In genomic region chr9:20732118-20732517, GRCh38 we compare ENCODE assay signal across 21 cellular contexts. TPM values are rescaled to one million over a fixed set of nuclear protein-coding genes. Genes with fewer than 3 reads are reported as not detected.
DNase-seq lines count a peak whose midpoint lies in the region; ATAC-seq, FAIRE-seq and TF ChIP-seq lines count a peak whose summit lies in the region.
"Had no signal": no experiment of that assay in that cellular context is flagged by ENCODE, and none has a peak within 500 bp of the region (broad histone marks: within the 10 kb centered on the region; RNA-seq: fewer than 3 reads in every experiment).

No MANE protein-coding gene starts in this region.

- H3K27ac ChIP-seq in GM23248: peak overlapping the region; percentile 30; the same call in 1 of the 2 replicates
- peak overlapping the region; percentile 32 for H3K27ac ChIP-seq in mesodermal cell (ENCODE audit: low read depth, low read length, severe bottlenecking)
- H3K27ac ChIP-seq: body of pancreas, heart left ventricle, KMS-11, transverse colon had no signal

- no peaks in the 10 kb centered on the region for H3K27me3 Mint-ChIP-seq in activated T-helper 17 cell treated with anti-CD3 and anti-CD28 coated beads, Interleukin-2, amount 50 U/mL, for 72 hours

- H3K4me3 ChIP-seq in GM23248 (no peak overlapping the region), Loucy (ENCODE audit: low read length, poor library complexity, severe bottlenecking) (no peak overlapping the region), bronchial epithelial cell (ENCODE audit: low read depth, low read length) (no peak overlapping the region), mesodermal cell (ENCODE audit: extremely low read depth, insufficient read depth, low read length, poor library complexity, severe bottlenecking) (no peak overlapping the region), BE2C (ENCODE audit: low read depth, low read length) (no peak overlapping the region)
- H3K4me3 ChIP-seq: body of pancreas, heart left ventricle, transverse colon had no signal

- WGBS in GM23248 (ENCODE audit: low coverage in 1 of 2, low lambda C conversion rate in 2 of 2, missing lambda C conversion rate in 2 of 2), 2 experiments: 39 to 53% methylated on average over 4 of the region's 4 CpGs
- WGBS in mesodermal cell (ENCODE audit: insufficient coverage in 2 of 2), 2 experiments: 72 to 85% methylated on average over 2 to 4 of the region's 4 CpGs

- ATAC-seq in activated T-helper 17 cell treated with anti-CD3 and anti-CD28 coated beads, Interleukin-2, amount 50 U/mL, for 72 hours (replicated peaks): no peak
- no peak for ATAC-seq in GM19395 (IDR thresholded peaks at IDR 0.05; ENCODE audit: unreplicated experiment)
- ATAC-seq: body of pancreas, heart left ventricle, left colon had no signal

- H3K27me3 ChIP-seq in GM23248 (replicated peaks; ENCODE audit: insufficient read depth) (no peaks in the 10 kb centered on the region), Loucy (ENCODE audit: insufficient read depth, low read length, poor library complexity, severe bottlenecking) (no peaks in the 10 kb centered on the region), bronchial epithelial cell (ENCODE audit: control insufficient read depth, insufficient read depth, low read length) (no peaks in the 10 kb centered on the region), BE2C (no peaks in the 10 kb centered on the region)
- H3K27me3 ChIP-seq: body of pancreas, heart left ventricle, transverse colon had no signal

- H3F3A ChIP-seq in GM23248 (ENCODE audit: insufficient read depth) (0 out of 2 replicates have a peak, but pooled peaks cover 6% of the 10 kb centered on the region), Loucy (ENCODE audit: low read depth) (no peaks in the 10 kb centered on the region)

- no peak overlapping the region for H2AFZ ChIP-seq in GM23248
- no peak overlapping the region for H2AFZ ChIP-seq in Loucy (ENCODE audit: low read length)

- H4K20me1 ChIP-seq in GM23248 (ENCODE audit: insufficient read depth) (no peaks in the 10 kb centered on the region), Loucy (ENCODE audit: insufficient read depth, low read length, poor library complexity, severe bottlenecking) (no peaks in the 10 kb centered on the region)

- no peaks in the 10 kb centered on the region for H3K79me2 ChIP-seq in GM23248 (ENCODE audit: insufficient read depth)
- H3K79me2 ChIP-seq in Loucy (ENCODE audit: insufficient read depth, low read length): no peaks in the 10 kb centered on the region

- no peaks in the 10 kb centered on the region for H3K9me3 Mint-ChIP-seq in activated T-helper 17 cell treated with anti-CD3 and anti-CD28 coated beads, Interleukin-2, amount 50 U/mL, for 72 hours
- H3K9me3 Mint-ChIP-seq: CD14-positive monocyte, endodermal cell had no signal

- H3K4me1 ChIP-seq in GM23248 (ENCODE audit: insufficient read depth): peaks cover 19% of the 10 kb centered on the region
- peaks cover 20% of the 10 kb centered on the region for H3K4me1 ChIP-seq in Loucy (ENCODE audit: insufficient read depth, low read length, poor library complexity, severe bottlenecking)
- peaks cover 9% of the 10 kb centered on the region for H3K4me1 ChIP-seq in mesodermal cell (ENCODE audit: control insufficient read depth, insufficient read depth, low read length, poor library complexity, severe bottlenecking)
- H3K4me1 ChIP-seq in BE2C: no peaks in the 10 kb centered on the region
- H3K4me1 ChIP-seq: body of pancreas had no signal

- H3K4me2 ChIP-seq in GM23248 (ENCODE audit: unreplicated experiment) (peak overlapping the region; percentile 14), Loucy (ENCODE audit: low read depth, low read length, poor library complexity, severe bottlenecking) (peak overlapping the region; percentile 24)
- H3K4me2 ChIP-seq: KMS-11 had no signal

- in situ Hi-C loops in GM23248 (cut with MboI): no loop called here

- H3K27ac Mint-ChIP-seq in activated T-helper 17 cell treated with anti-CD3 and anti-CD28 coated beads, Interleukin-2, amount 50 U/mL, for 72 hours: no peak overlapping the region
- H3K27ac Mint-ChIP-seq: endodermal cell had no signal

- peak; percentile 69 for DNase-seq in GM23248
- DNase-seq in bronchial epithelial cell (ENCODE audit: low read depth): peak; percentile 100
- DNase-seq in D721Med (ENCODE audit: insufficient read length, low spot score): no peak
- DNase-seq in BE2C: no peak
- DNase-seq: body of pancreas; endodermal cell; heart left ventricle; left colon; NCI-H187; NCI-H774; retina; Right ventricle myocardium superior; stimulated activated CD4-positive, alpha-beta T cell treated with anti-CD3 and anti-CD28 coated beads, Interleukin-2, amount 100 ng/mL, for 48 hours; transverse colon had no signal

- H3K9me2 ChIP-seq in GM23248 (ENCODE audit: insufficient read depth): no peaks in the 10 kb centered on the region
- H3K9me2 ChIP-seq in Loucy (replicated peaks; ENCODE audit: low read depth, low read length): no peaks in the 10 kb centered on the region

- peaks cover 11% of the 10 kb centered on the region for H3K36me3 Mint-ChIP-seq in activated T-helper 17 cell treated with anti-CD3 and anti-CD28 coated beads, Interleukin-2, amount 50 U/mL, for 72 hours (ENCODE audit: low read depth)

- no peak overlapping the region for H3K4me3 Mint-ChIP-seq in activated T-helper 17 cell treated with anti-CD3 and anti-CD28 coated beads, Interleukin-2, amount 50 U/mL, for 72 hours
- H3K4me3 Mint-ChIP-seq: CD14-positive monocyte, endodermal cell had no signal

- FAIRE-seq in bronchial epithelial cell (lab: Jason Lieb, UNC) (no peak), D721Med (lab: Jason Lieb, UNC) (no peak)
- FAIRE-seq: GM19239 had no signal

- no peak for TF ChIP-seq CTCF in Loucy (conservative IDR thresholded peaks at IDR 0.05; ENCODE audit: low read length)
- no peak for TF ChIP-seq CTCF in bronchial epithelial cell (IDR thresholded peaks at IDR 0.05; ENCODE audit: insufficient read depth, low read length, severe bottlenecking)
- no peak for TF ChIP-seq CTCF in D721Med (IDR thresholded peaks at IDR 0.05; ENCODE audit: insufficient read depth, missing control alignments)
- no peak for TF ChIP-seq CTCF in BE2C (IDR thresholded peaks at IDR 0.05; ENCODE audit: low read depth, low read length)

- no peaks in the 10 kb centered on the region for H3K4me1 Mint-ChIP-seq in activated T-helper 17 cell treated with anti-CD3 and anti-CD28 coated beads, Interleukin-2, amount 50 U/mL, for 72 hours

- H3K9ac ChIP-seq in GM23248 (no peak overlapping the region), Loucy (ENCODE audit: low read depth, low read length, poor library complexity, severe bottlenecking) (no peak overlapping the region)
- H3K9ac ChIP-seq: KMS-11 had no signal

- H3K9me3 ChIP-seq in GM23248 (ENCODE audit: low read depth) (no peaks in the 10 kb centered on the region), Loucy (ENCODE audit: insufficient read depth, low read depth, low read length) (no peaks in the 10 kb centered on the region), mesodermal cell (ENCODE audit: control insufficient read depth, low read length) (no peaks in the 10 kb centered on the region), BE2C (no peaks in the 10 kb centered on the region)
- H3K9me3 ChIP-seq: body of pancreas, heart left ventricle, transverse colon had no signal

- H3K36me3 ChIP-seq in GM23248 (ENCODE audit: low read depth) (no peaks in the 10 kb centered on the region), Loucy (ENCODE audit: insufficient read depth, low read length) (peaks cover 4% of the 10 kb centered on the region; the same call in 1 of the 2 replicates), bronchial epithelial cell (ENCODE audit: control insufficient read depth, insufficient read depth, low read length) (no peaks in the 10 kb centered on the region), mesodermal cell (ENCODE audit: control insufficient read depth, insufficient read depth, low read length) (peaks cover 8% of the 10 kb centered on the region), BE2C (no peaks in the 10 kb centered on the region; the same call in 1 of the 2 replicates)
- H3K36me3 ChIP-seq: transverse colon had no signal

RNA-seq across cellular contexts. Expression of gene FOCAD, which starts 48.1 kb away (rescaled TPM):
- 32.8 and 67.4 TPM in 2 replicates for total RNA-seq in GM23248 (2014; rRNA removed; shearing (Covaris generic))
- 18.6 and 20.8 TPM in 2 replicates for polyA plus RNA-seq in GM23248 (2016; fragmentation: Nextera tagmentation; extraction: Ambion mirVana)
- total RNA-seq in bronchial epithelial cell: 28.4 and 34.3 TPM in 2 replicates
- polyA plus RNA-seq in mesodermal cell (2013, experiment 1 of 2): 53.6 TPM
- 48.9 TPM for polyA plus RNA-seq in mesodermal cell (2013, experiment 2 of 2)
- polyA plus RNA-seq in BE2C (2012; ENCODE audit: insufficient read depth, insufficient read length, low read depth): 8.0 TPM
- 10 to 100 TPM; 21.6 to 33.8 TPM for total RNA-seq in activated T-helper 17 cell treated with anti-CD3 and anti-CD28 coated beads, Interleukin-2, amount 50 U/mL, for 72 hours

Comparison
In these comparisons a context has a peak if more than half of its experiments do, and no peak if none do; other contexts are left out.
1. DNase-seq: peak in GM23248 (single experiment) and bronchial epithelial cell (single experiment); none in D721Med (single experiment) and BE2C (single experiment).